In genomic region chr4:172998527-172999469, GRCh38 we compare ENCODE assay signal across 11 cellular contexts.
A peak's percentile ranks its signal among the peaks of the same experiment; 100 is the strongest.
DNase-seq lines count a peak whose midpoint lies in the region; ATAC-seq and TF ChIP-seq lines count a peak whose summit lies in the region.
"Had no signal": no experiment of that assay in that cellular context is flagged by ENCODE, and none has a peak within 500 bp of the region (broad histone marks: within the 10 kb centered on the region; RNA-seq: fewer than 3 reads in every experiment).

No MANE protein-coding gene starts in this region.

- ATAC-seq in HG02798 (IDR thresholded peaks at IDR 0.05; ENCODE audit: poor library complexity, unreplicated experiment) (no peak), HG03457 (IDR thresholded peaks at IDR 0.05; ENCODE audit: unreplicated experiment) (no peak)
- ATAC-seq in activated CD8-positive, alpha-beta T cell treated with anti-CD3 and anti-CD28 coated beads, Interleukin-2, amount 10 ng/mL, durations not matched to agents 7 days and 5 days, result no peak

- peaks cover 5% of the 10 kb centered on the region; the same call in 1 of the 2 replicates for H3K27me3 ChIP-seq in GM23248 (replicated peaks; ENCODE audit: insufficient read depth)
- no peaks in the 10 kb centered on the region for H3K27me3 ChIP-seq in brain microvascular endothelial cell (replicated peaks)
- H3K27me3 ChIP-seq: heart right ventricle, right lobe of liver, suprapubic skin had no signal

- H3F3A ChIP-seq in GM23248 (ENCODE audit: insufficient read depth), result peaks cover 13% of the 10 kb centered on the region; the same call in 1 of the 2 replicates

- H3K9ac ChIP-seq in GM23248, result no peak overlapping the region

- no peaks in the 10 kb centered on the region for H3K36me3 ChIP-seq in GM23248 (ENCODE audit: low read depth)
- H3K36me3 ChIP-seq in brain microvascular endothelial cell (replicated peaks), result no peaks in the 10 kb centered on the region
- H3K36me3 ChIP-seq: heart right ventricle, right lobe of liver, suprapubic skin had no signal

- no peaks in the 10 kb centered on the region for H3K9me2 ChIP-seq in GM23248 (ENCODE audit: insufficient read depth)

- no peaks in the 10 kb centered on the region for H3K27me3 Mint-ChIP-seq in nephron progenitor cell (ENCODE audit: low read depth, poor library complexity)
- H3K27me3 Mint-ChIP-seq in activated CD8-positive, alpha-beta T cell treated with anti-CD3 and anti-CD28 coated beads, Interleukin-2, amount 10 ng/mL, durations not matched to agents 7 days and 5 days (ENCODE audit: low read depth), result peaks cover 6% of the 10 kb centered on the region

- H3K4me3 ChIP-seq in GM23248 (0 out of 2 replicates have a peak overlapping the region, but pooled peaks have one; percentile 7), brain microvascular endothelial cell (ENCODE audit: low read depth, low read length) (no peak overlapping the region)
- H3K4me3 ChIP-seq: heart right ventricle, right lobe of liver, suprapubic skin had no signal

- peak overlapping the region; percentile 46 for H3K4me2 ChIP-seq in GM23248 (ENCODE audit: unreplicated experiment)

- H2AFZ ChIP-seq in GM23248, result no peak overlapping the region

- no peaks in the 10 kb centered on the region for H3K36me3 Mint-ChIP-seq in nephron progenitor cell (ENCODE audit: low read depth)
- H3K36me3 Mint-ChIP-seq in activated CD8-positive, alpha-beta T cell treated with anti-CD3 and anti-CD28 coated beads, Interleukin-2, amount 10 ng/mL, durations not matched to agents 7 days and 5 days (ENCODE audit: low read depth), result no peaks in the 10 kb centered on the region

- in situ Hi-C loops in GM23248 (cut with MboI), result no loop called here
- in situ Hi-C loops in brain microvascular endothelial cell (cut with HindIII; ENCODE audit: low pct_ligation_motif_present, low sequenced_read_pairs), result no loop called here

- POLR2A ChIA-PET in activated CD8-positive, alpha-beta T cell treated with anti-CD3 and anti-CD28 coated beads, Interleukin-2, amount 10 ng/mL, durations not matched to agents 7 days and 5 days (lab: Charles Lee), result no interaction called here

- H3K27ac Mint-ChIP-seq in nephron progenitor cell, result peak overlapping the region; percentile 6
- H3K27ac Mint-ChIP-seq in activated CD8-positive, alpha-beta T cell treated with anti-CD3 and anti-CD28 coated beads, Interleukin-2, amount 10 ng/mL, durations not matched to agents 7 days and 5 days, result no peak overlapping the region

- DNase-seq in GM23248 (peak; percentile 76), MV-4-11 (lab: John Stamatoyannopoulos, UW) (peak; percentile 62), brain microvascular endothelial cell (peak; percentile 73), nephron progenitor cell (no peak)
- DNase-seq in stimulated activated CD4-positive, alpha-beta T cell treated with anti-CD3 and anti-CD28 coated beads, Interleukin-4, amount 100 ng/mL, for 1 hour, result no peak
- DNase-seq in activated CD8-positive, alpha-beta T cell treated with anti-CD3 and anti-CD28 coated beads, Interleukin-2, amount 10 ng/mL, durations not matched to agents 7 days and 5 days, result no peak
- DNase-seq: heart right ventricle, right lobe of liver had no signal

- H3K9me3 Mint-ChIP-seq in nephron progenitor cell, result no peaks in the 10 kb centered on the region
- H3K9me3 Mint-ChIP-seq in activated CD8-positive, alpha-beta T cell treated with anti-CD3 and anti-CD28 coated beads, Interleukin-2, amount 10 ng/mL, durations not matched to agents 7 days and 5 days (ENCODE audit: insufficient read depth), result no peaks in the 10 kb centered on the region

- H4K20me1 ChIP-seq in GM23248 (ENCODE audit: insufficient read depth), result no peaks in the 10 kb centered on the region

- peak overlapping the region; percentile 35 for H3K27ac ChIP-seq in GM23248
- peak overlapping the region; percentile 84 for H3K27ac ChIP-seq in brain microvascular endothelial cell
- H3K27ac ChIP-seq: heart right ventricle, right lobe of liver, suprapubic skin had no signal

- H3K4me1 ChIP-seq in GM23248 (ENCODE audit: insufficient read depth), result peaks cover 26% of the 10 kb centered on the region
- H3K4me1 ChIP-seq: right lobe of liver, suprapubic skin had no signal

- no peaks in the 10 kb centered on the region for H3K9me3 ChIP-seq in GM23248 (ENCODE audit: low read depth)
- H3K9me3 ChIP-seq: heart right ventricle, right lobe of liver, suprapubic skin had no signal

- CTCF ChIA-PET in activated CD8-positive, alpha-beta T cell treated with anti-CD3 and anti-CD28 coated beads, Interleukin-2, amount 10 ng/mL, durations not matched to agents 7 days and 5 days (lab: Charles Lee), result interaction anchor here (1.0 kb wide), 1 partner anchor 15 kb away, joined by 4 read pairs; no protein-coding TSS in a partner anchor

- H3K4me1 Mint-ChIP-seq in nephron progenitor cell, result peaks cover 14% of the 10 kb centered on the region
- no peaks in the 10 kb centered on the region for H3K4me1 Mint-ChIP-seq in activated CD8-positive, alpha-beta T cell treated with anti-CD3 and anti-CD28 coated beads, Interleukin-2, amount 10 ng/mL, durations not matched to agents 7 days and 5 days (ENCODE audit: low read depth)

- TF ChIP-seq CTCF in brain microvascular endothelial cell (IDR thresholded peaks at IDR 0.05; ENCODE audit: low read depth, low read length, missing control alignments) (no peak), nephron progenitor cell (IDR thresholded peaks at IDR 0.05) (no peak)

- 52 to 56% methylated on average over 7 of the region's 7 CpGs for WGBS in GM23248 (ENCODE audit: low coverage in 1 of 2, low lambda C conversion rate in 2 of 2, missing lambda C conversion rate in 2 of 2), 2 experiments

- H3K79me2 ChIP-seq in GM23248 (ENCODE audit: insufficient read depth), result no peaks in the 10 kb centered on the region

- H3K4me3 Mint-ChIP-seq in nephron progenitor cell, result no peak overlapping the region
- no peak overlapping the region for H3K4me3 Mint-ChIP-seq in activated CD8-positive, alpha-beta T cell treated with anti-CD3 and anti-CD28 coated beads, Interleukin-2, amount 10 ng/mL, durations not matched to agents 7 days and 5 days

Comparison
In these comparisons a context has a peak if more than half of its experiments do, and no peak if none do; other contexts are left out.
1. DNase-seq: peak in GM23248 (single experiment), MV-4-11 (single experiment) and brain microvascular endothelial cell (single experiment); none in nephron progenitor cell (single experiment), stimulated activated CD4-positive, alpha-beta T cell treated with anti-CD3 and anti-CD28 coated beads, Interleukin-4, amount 100 ng/mL, for 1 hour (single experiment) and activated CD8-positive, alpha-beta T cell treated with anti-CD3 and anti-CD28 coated beads, Interleukin-2, amount 10 ng/mL, durations not matched to agents 7 days and 5 days (single experiment).